Comparison of ENCODE assay signal across 18 cellular contexts in the genomic region with DNA sequence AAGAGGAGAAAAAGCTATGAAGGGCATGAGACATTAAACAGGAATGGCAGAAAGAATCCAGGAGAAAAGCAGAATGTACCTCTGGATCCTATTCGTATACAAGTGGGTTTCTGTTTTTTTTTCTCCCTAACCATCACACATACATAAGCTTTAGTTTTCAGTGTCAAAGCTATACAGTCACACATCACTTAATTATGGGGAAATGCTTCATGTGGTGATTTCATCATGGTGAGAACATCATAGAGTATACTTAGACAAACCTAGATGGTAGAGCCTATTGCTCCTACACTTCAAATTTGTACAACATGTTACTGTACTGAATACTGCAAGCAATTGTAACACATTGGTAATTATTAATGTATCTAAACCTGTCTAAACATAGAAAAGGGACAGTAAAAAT.
DNase-seq lines count a peak whose midpoint lies in the region; ATAC-seq, FAIRE-seq and TF ChIP-seq lines count a peak whose summit lies in the region.
"Had no signal": no experiment of that assay in that cellular context is flagged by ENCODE, and none has a peak within 500 bp of the region (broad histone marks: within the 10 kb centered on the region; RNA-seq: fewer than 3 reads in every experiment).

No MANE protein-coding gene starts in this region.

- H3K4me3 Mint-ChIP-seq in naive thymus-derived CD4-positive, alpha-beta T cell = no peak overlapping the region
- H3K4me3 Mint-ChIP-seq: natural killer cell; stimulated activated memory B cell treated with anti-CD40 and anti-IgM and Interleukin-4, amounts not matched to agents 10 μg/mL and 1 μg/mL and 100 μg/mL, for 72 hours had no signal

- H3K9me2 ChIP-seq in PC-9 (ENCODE audit: insufficient read depth) = no peaks in the 10 kb centered on the region

- peaks cover 7% of the 10 kb centered on the region; the same call in 1 of the 2 replicates for H4K20me1 ChIP-seq in PC-9 (ENCODE audit: insufficient read depth)
- H4K20me1 ChIP-seq: BLaER1 had no signal

- no peak overlapping the region for H3K27ac Mint-ChIP-seq in naive thymus-derived CD4-positive, alpha-beta T cell
- H3K27ac Mint-ChIP-seq: natural killer cell; stimulated activated memory B cell treated with anti-CD40 and anti-IgM and Interleukin-4, amounts not matched to agents 10 μg/mL and 1 μg/mL and 100 μg/mL, for 72 hours had no signal

- H3K36me3 Mint-ChIP-seq in naive thymus-derived CD4-positive, alpha-beta T cell = peaks cover 4 to 31% (median 18%) of the 10 kb centered on the region in 5 donors

- FAIRE-seq in bronchial epithelial cell (lab: Jason Lieb, UNC) = no peak
- FAIRE-seq: H1, urothelium cell line had no signal

- no peaks in the 10 kb centered on the region for H3K9me3 ChIP-seq in PC-9 (ENCODE audit: insufficient read depth, low read depth)
- H3K9me3 ChIP-seq in tibial artery = no peaks in the 10 kb centered on the region
- H3K9me3 ChIP-seq in naive thymus-derived CD4-positive, alpha-beta T cell (ENCODE audit: control insufficient read depth in 2 of 3, low read length in 3 of 3) = no peaks in the 10 kb centered on the region
- H3K9me3 ChIP-seq: BLaER1, left lung had no signal

- H3K36me3 ChIP-seq in PC-9 (ENCODE audit: low read depth) (peaks cover 81% of the 10 kb centered on the region), bronchial epithelial cell (ENCODE audit: control insufficient read depth, insufficient read depth, low read length) (peaks cover 14% of the 10 kb centered on the region), tibial artery (peaks cover 55 to 58% (median 57%) of the 10 kb centered on the region in 3 donors)
- H3K36me3 ChIP-seq in naive thymus-derived CD4-positive, alpha-beta T cell (ENCODE audit: control insufficient read depth in 2 of 3, insufficient read depth in 3 of 3, low read length in 3 of 3) = no peaks in the 10 kb centered on the region

- H3K27me3 Mint-ChIP-seq in naive thymus-derived CD4-positive, alpha-beta T cell = no peaks in the 10 kb centered on the region
- H3K27me3 Mint-ChIP-seq: stimulated activated memory B cell treated with anti-CD40 and anti-IgM and Interleukin-4, amounts not matched to agents 10 μg/mL and 1 μg/mL and 100 μg/mL, for 72 hours had no signal

- no TSS peak for BruUV-seq in PC-9 (replicated peaks; lab: Mats Ljungman, UMichigan)

- intact Hi-C loops in PC-9 (cut with micrococcal nuclease; ENCODE audit: unreplicated experiment) = loop anchor here (5.0 kb wide), 1 partner anchor 75 kb away; no protein-coding TSS in a partner anchor
- intact Hi-C loops in tibial artery (cut with DNase I; ENCODE audit: low total_unique reads) = no loop called here
- intact Hi-C loops in naive thymus-derived CD4-positive, alpha-beta T cell (cut with micrococcal nuclease) = no loop called here

- H2AFZ ChIP-seq in PC-9 = no peak overlapping the region

- H3K4me1 ChIP-seq in PC-9 (replicated peaks; ENCODE audit: insufficient read depth) (peaks cover 12% of the 10 kb centered on the region; the same call in 1 of the 2 replicates), tibial artery (peaks cover 0 to 100% (median 63%) of the 10 kb centered on the region in 4 donors)
- H3K4me1 ChIP-seq in naive thymus-derived CD4-positive, alpha-beta T cell (ENCODE audit: control insufficient read depth in 2 of 2, insufficient read depth in 2 of 2, low read length in 2 of 2) = no peaks in the 10 kb centered on the region

- H3K27ac ChIP-seq in PC-9 (peak overlapping the region; percentile 38; the same call in 1 of the 2 replicates), tibial artery (peak overlapping the region; percentile 70 to 99)
- no peak overlapping the region for H3K27ac ChIP-seq in naive thymus-derived CD4-positive, alpha-beta T cell (ENCODE audit: low read depth, low read length)
- H3K27ac ChIP-seq: BLaER1 had no signal

- CTCF ChIA-PET in PC-9 (lab: Charles Lee) = no interaction called here
- CTCF ChIA-PET in naive thymus-derived CD4-positive, alpha-beta T cell (lab: Charles Lee) = no interaction called here

- TF ChIP-seq CTCF in PC-9 (conservative IDR thresholded peaks at IDR 0.05) (no peak), bronchial epithelial cell (IDR thresholded peaks at IDR 0.05; ENCODE audit: insufficient read depth, low read length, severe bottlenecking) (no peak), tibial artery (IDR thresholded peaks at IDR 0.05) (no peak)

- DNase-seq in PC-9 = no peak
- peak; percentile 85 for DNase-seq in bronchial epithelial cell (ENCODE audit: low read depth)
- DNase-seq in kidney tubule cell (ENCODE audit: low spot score) = peak; percentile 43
- DNase-seq in tibial artery = no peak
- DNase-seq in naive thymus-derived CD4-positive, alpha-beta T cell = no peak
- DNase-seq in NCI-H774 (lab: John Stamatoyannopoulos, UW) = no peak
- DNase-seq: activated CD4-positive, alpha-beta T cell treated with anti-CD3 and anti-CD28 coated beads for 4 hours; activated naive CD4-positive, alpha-beta T cell treated with anti-CD3 and anti-CD28 coated beads, Interleukin-2, amount 50 U/mL, for 16 hours; cerebellar nuclear complex; left lung; natural killer cell; NCI-H2171 treated with DMSO at 0.1 percent for 48 hours; retina had no signal

- no peak for ATAC-seq in naive thymus-derived CD4-positive, alpha-beta T cell
- no peak for ATAC-seq in HG03025 (IDR thresholded peaks at IDR 0.05; ENCODE audit: low FRiP score, unreplicated experiment)
- ATAC-seq: left lung; natural killer cell; stimulated activated memory B cell treated with anti-CD40 and anti-IgM and Interleukin-4, amounts not matched to agents 10 μg/mL and 1 μg/mL and 100 μg/mL, for 72 hours had no signal

- H3F3A ChIP-seq in PC-9 (ENCODE audit: insufficient read depth, low read depth) = peaks cover 39% of the 10 kb centered on the region

- no peak overlapping the region for H3K4me2 ChIP-seq in PC-9
- H3K4me2 ChIP-seq: BLaER1 had no signal

- POLR2A ChIA-PET in PC-9 (lab: Charles Lee; ENCODE audit: unreplicated experiment) = interaction anchor here (0.6 to 0.9 kb wide), 3 partner anchors 95 to 318 kb away, joined by 3 to 8 read pairs (median 7); no protein-coding TSS in a partner anchor
- POLR2A ChIA-PET in naive thymus-derived CD4-positive, alpha-beta T cell (lab: Charles Lee) = interaction anchor here (0.6 to 0.7 kb wide), 3 partner anchors 157 to 993 kb away, joined by 3 to 4 read pairs (median 3); no protein-coding TSS in a partner anchor

- H3K79me2 ChIP-seq in PC-9 (ENCODE audit: low read depth) = peaks cover 97% of the 10 kb centered on the region

- H3K27me3 ChIP-seq in PC-9 (ENCODE audit: insufficient read depth, low read depth) (no peaks in the 10 kb centered on the region), bronchial epithelial cell (ENCODE audit: control insufficient read depth, insufficient read depth, low read length) (no peaks in the 10 kb centered on the region), tibial artery (no peaks in the 10 kb centered on the region)
- no peaks in the 10 kb centered on the region for H3K27me3 ChIP-seq in naive thymus-derived CD4-positive, alpha-beta T cell (ENCODE audit: control insufficient read depth in 2 of 2, insufficient read depth in 2 of 2, low read length in 2 of 2)
- H3K27me3 ChIP-seq: BLaER1, left lung had no signal

- H3K4me3 ChIP-seq in PC-9 (no peak overlapping the region), bronchial epithelial cell (ENCODE audit: low read depth, low read length) (no peak overlapping the region), tibial artery (no peak overlapping the region)
- H3K4me3 ChIP-seq in naive thymus-derived CD4-positive, alpha-beta T cell (ENCODE audit: low read length) = no peak overlapping the region
- H3K4me3 ChIP-seq: BLaER1, left lung had no signal

- H3K4me1 Mint-ChIP-seq in naive thymus-derived CD4-positive, alpha-beta T cell = peaks cover 0 to 9% (median 0%) of the 10 kb centered on the region in 7 donors
- H3K4me1 Mint-ChIP-seq: stimulated activated memory B cell treated with anti-CD40 and anti-IgM and Interleukin-4, amounts not matched to agents 10 μg/mL and 1 μg/mL and 100 μg/mL, for 72 hours had no signal

- no peaks in the 10 kb centered on the region for H3K9me3 Mint-ChIP-seq in naive thymus-derived CD4-positive, alpha-beta T cell
- H3K9me3 Mint-ChIP-seq: natural killer cell; stimulated activated memory B cell treated with anti-CD40 and anti-IgM and Interleukin-4, amounts not matched to agents 10 μg/mL and 1 μg/mL and 100 μg/mL, for 72 hours had no signal

Comparison
In these comparisons a context has a peak if more than half of its experiments do, and no peak if none do; other contexts are left out.
1. DNase-seq: peak in bronchial epithelial cell (single experiment) and kidney tubule cell (single experiment); none in PC-9 (0 of 2), tibial artery (0 of 2), naive thymus-derived CD4-positive, alpha-beta T cell (0 of 9) and NCI-H774 (single experiment).